ENCODE assay signal across 30 cellular contexts in genomic region chr5:61151893-61152292, GRCh38.
"Had no signal": no experiment of that assay in that cellular context is flagged by ENCODE, and none has a peak within 500 bp of the region (broad histone marks: within the 10 kb centered on the region; RNA-seq: fewer than 3 reads in every experiment).

No MANE protein-coding gene starts in this region.

- H3K4me3 Mint-ChIP-seq: natural killer cell; nephron; neural progenitor cell; stimulated activated memory B cell treated with anti-CD40 and anti-IgM and Interleukin-4, amounts not matched to agents 10 μg/mL and 1 μg/mL and 100 μg/mL, for 72 hours; stimulated activated naive CD8-positive, alpha-beta T cell treated with anti-CD3 and anti-CD28 coated beads, Interleukin-15, amount 100 ng/mL, for 72 hours had no signal

- H3K9ac ChIP-seq: neural progenitor cell, parathyroid adenoma had no signal

- H3K4me2 ChIP-seq: neural progenitor cell, smooth muscle cell had no signal

- H3K79me2 ChIP-seq: parathyroid adenoma had no signal

- H3K27me3 Mint-ChIP-seq: progenitor cell of endocrine pancreas; stimulated activated memory B cell treated with anti-CD40 and anti-IgM and Interleukin-4, amounts not matched to agents 10 μg/mL and 1 μg/mL and 100 μg/mL, for 72 hours; stimulated activated naive CD8-positive, alpha-beta T cell treated with anti-CD3 and anti-CD28 coated beads, Interleukin-15, amount 100 ng/mL, for 72 hours had no signal

- ATAC-seq: natural killer cell; psoas muscle; right cardiac atrium; sciatic nerve; stimulated activated memory B cell treated with anti-CD40 and anti-IgM and Interleukin-4, amounts not matched to agents 10 μg/mL and 1 μg/mL and 100 μg/mL, for 72 hours; stimulated activated naive CD8-positive, alpha-beta T cell treated with anti-CD3 and anti-CD28 coated beads, Interleukin-15, amount 100 ng/mL, for 72 hours; stimulated activated naive CD8-positive, alpha-beta T cell treated with anti-CD3 and anti-CD28 coated beads, Interleukin-15, Interleukin-2, amounts not matched to agents 100 U/mL and 50 U/mL, for 24 hours had no signal

- H2AFZ ChIP-seq: neural progenitor cell, parathyroid adenoma had no signal

- H3K4me1 Mint-ChIP-seq: nephron; neural progenitor cell; stimulated activated memory B cell treated with anti-CD40 and anti-IgM and Interleukin-4, amounts not matched to agents 10 μg/mL and 1 μg/mL and 100 μg/mL, for 72 hours; stimulated activated naive CD8-positive, alpha-beta T cell treated with anti-CD3 and anti-CD28 coated beads, Interleukin-15, amount 100 ng/mL, for 72 hours had no signal

- H3K27ac Mint-ChIP-seq: natural killer cell; nephron; neural progenitor cell; progenitor cell of endocrine pancreas; stimulated activated memory B cell treated with anti-CD40 and anti-IgM and Interleukin-4, amounts not matched to agents 10 μg/mL and 1 μg/mL and 100 μg/mL, for 72 hours; stimulated activated naive CD8-positive, alpha-beta T cell treated with anti-CD3 and anti-CD28 coated beads, Interleukin-15, amount 100 ng/mL, for 72 hours had no signal

- H3K27ac ChIP-seq: neural progenitor cell, ovary, parathyroid adenoma, psoas muscle, skin epidermis, spleen, suprapubic skin, testis, tibial nerve, upper lobe of left lung, vagina had no signal

- H3K9me3 ChIP-seq: ovary, psoas muscle, suprapubic skin, testis, upper lobe of left lung, vagina had no signal

- H3K36me3 ChIP-seq: neural progenitor cell, ovary, suprapubic skin had no signal

- DNase-seq: natural killer cell; occipital lobe; ovary; posterior cingulate gyrus; psoas muscle; right cardiac atrium; spleen; stimulated activated CD4-positive, alpha-beta T cell treated with anti-CD3 and anti-CD28 coated beads, Interleukin-12 subunit alpha, Interleukin-12 subunit beta, amount 100 ng/mL, for 4 hours; stimulated activated CD4-positive, alpha-beta T cell treated with anti-CD3 and anti-CD28 coated beads, Interleukin-1b, Interleukin-23, amount 100 ng/mL, for 48 hours; stimulated activated CD4-positive, alpha-beta T cell treated with anti-CD3 and anti-CD28 coated beads, Interleukin-4, amount 100 ng/mL, for 1 hour; stimulated activated CD4-positive, alpha-beta T cell treated with anti-CD3 and anti-CD28 coated beads, Interleukin-4, amount 100 ng/mL, for 4 hours; stimulated activated CD8-positive, alpha-beta memory T cell treated with anti-CD3 and anti-CD28 coated beads, Interleukin-4, amount 100 ng/mL, for 48 hours; stimulated activated naive CD4-positive, alpha-beta T cell; stimulated activated naive CD8-positive, alpha-beta T cell treated with anti-CD3 and anti-CD28 coated beads, Interleukin-15, amount 100 ng/mL, for 72 hours; stimulated activated naive CD8-positive, alpha-beta T cell treated with anti-CD3 and anti-CD28 coated beads, Interleukin-15, Interleukin-2, amounts not matched to agents 100 U/mL and 50 U/mL, for 24 hours; substantia nigra; testis; trophoblast cell; upper lobe of left lung had no signal

- H3K27me3 ChIP-seq: neural progenitor cell, ovary, spleen, suprapubic skin, testis, tibial nerve, upper lobe of left lung, vagina had no signal

- H3K4me1 ChIP-seq: neural progenitor cell, parathyroid adenoma, psoas muscle, spleen, suprapubic skin, testis, tibial nerve, upper lobe of left lung, vagina had no signal

- H3K4me3 ChIP-seq: neural progenitor cell, ovary, psoas muscle, skin epidermis, smooth muscle cell, spleen, suprapubic skin, testis, tibial nerve, upper lobe of left lung, vagina had no signal
